Comparison of ENCODE assay signal across 8 cellular contexts in genomic region chr3:141243295-141243707, GRCh38. TPM values are rescaled to one million over a fixed set of nuclear protein-coding genes. Genes with fewer than 3 reads are reported as not detected.
A peak's percentile ranks its signal among the peaks of the same experiment; 100 is the strongest.
DNase-seq lines count a peak whose midpoint lies in the region; ATAC-seq, FAIRE-seq and TF ChIP-seq lines count a peak whose summit lies in the region.

No MANE protein-coding gene starts in this region.

- H3K9me3 Mint-ChIP-seq in effector memory CD8-positive, alpha-beta T cell, result no peaks in the 10 kb centered on the region

- H3K4me3 Mint-ChIP-seq in effector memory CD8-positive, alpha-beta T cell, result peak overlapping the region in 1 of 2 donors; percentile 44

- no peaks in the 10 kb centered on the region for H3K9me3 ChIP-seq in small intestine (ENCODE audit: control insufficient read depth, low read depth)

- ATAC-seq in effector memory CD8-positive, alpha-beta T cell (replicated peaks), result peak; percentile 96
- ATAC-seq in HG02870 (IDR thresholded peaks at IDR 0.05; ENCODE audit: unreplicated experiment), result no peak
- ATAC-seq in GM18520 (IDR thresholded peaks at IDR 0.05; ENCODE audit: unreplicated experiment), result no peak

- no peak overlapping the region for H3K27ac ChIP-seq in small intestine (ENCODE audit: low read depth in 1 of 2, low read length in 1 of 2)

- H3K4me1 ChIP-seq in small intestine (ENCODE audit: control insufficient read depth in 2 of 2, insufficient read depth in 1 of 2, low read depth in 1 of 2, low read length in 1 of 2), result peaks cover 0 to 4% of the 10 kb centered on the region in 2 donors

- DNase-seq in EL (peak; percentile 29), small intestine (no peak), GM12892 (ENCODE audit: insufficient read length) (no peak)
- peak; percentile 28 to 49 for DNase-seq in activated CD8-positive, alpha-beta memory T cell treated with anti-CD3 and anti-CD28 coated beads for 1 hour (ENCODE audit: extremely low read depth in 1 of 2, low read depth in 1 of 2)
- DNase-seq in effector memory CD8-positive, alpha-beta T cell, result peak in 2 of 3 experiments; percentile 21 to 41
- peak; percentile 28 to 59 for DNase-seq in stimulated activated CD4-positive, alpha-beta T cell treated with anti-CD3 and anti-CD28 coated beads, Interleukin-1b, Interleukin-23, amount 100 ng/mL, for 4 hours (ENCODE audit: low read depth in 2 of 2)

- no peaks in the 10 kb centered on the region for H3K27me3 Mint-ChIP-seq in effector memory CD8-positive, alpha-beta T cell

- no peaks in the 10 kb centered on the region for H3K27me3 ChIP-seq in small intestine (ENCODE audit: control insufficient read depth in 2 of 2, insufficient read depth in 2 of 2, low read length in 2 of 2)

- H3K36me3 Mint-ChIP-seq in effector memory CD8-positive, alpha-beta T cell (ENCODE audit: insufficient read depth), result no peaks in the 10 kb centered on the region

- no peak overlapping the region for H3K4me3 ChIP-seq in small intestine (ENCODE audit: low read depth in 1 of 2, low read length in 2 of 2)

- 70 to 74% (median 71%) methylated on average over 10 of the region's 10 CpGs for WGBS in small intestine, 3 donors

- FAIRE-seq in small intestine (lab: Jason Lieb, UNC), result no peak
- FAIRE-seq in GM12892 (lab: Jason Lieb, UNC), result no peak

- no peak for TF ChIP-seq POLR2A in GM12892 (IDR thresholded peaks at IDR 0.05; ENCODE audit: low read depth, low read length)

- H3K36me3 ChIP-seq in small intestine (ENCODE audit: control insufficient read depth in 2 of 2, insufficient read depth in 2 of 2, low read length in 2 of 2), result no peaks in the 10 kb centered on the region

- peaks cover 14 to 20% of the 10 kb centered on the region in 2 donors for H3K4me1 Mint-ChIP-seq in effector memory CD8-positive, alpha-beta T cell (ENCODE audit: low read depth in 2 of 2)

- H3K27ac Mint-ChIP-seq in effector memory CD8-positive, alpha-beta T cell, result peak overlapping the region in 1 of 2 donors; percentile 68

RNA-seq across cellular contexts. Expression of gene PXYLP1, which starts 11.7 kb away (rescaled TPM):
- polyA plus RNA-seq in small intestine, result 1 to 10 TPM; 2.2 to 6.5 (median 3.5) TPM
- polyA plus RNA-seq in GM12892 (2012; ENCODE audit: missing spikeins), result 0.85 TPM

Comparison
In these comparisons a context has a peak if more than half of its experiments do, and no peak if none do; other contexts are left out.
1. DNase-seq: peak in EL (single experiment), activated CD8-positive, alpha-beta memory T cell treated with anti-CD3 and anti-CD28 coated beads for 1 hour (2 of 2), effector memory CD8-positive, alpha-beta T cell (2 of 3) and stimulated activated CD4-positive, alpha-beta T cell treated with anti-CD3 and anti-CD28 coated beads, Interleukin-1b, Interleukin-23, amount 100 ng/mL, for 4 hours (2 of 2); none in small intestine (single experiment) and GM12892 (single experiment).